Comparison of ENCODE assay signal across 1 cellular context in the genomic region with DNA sequence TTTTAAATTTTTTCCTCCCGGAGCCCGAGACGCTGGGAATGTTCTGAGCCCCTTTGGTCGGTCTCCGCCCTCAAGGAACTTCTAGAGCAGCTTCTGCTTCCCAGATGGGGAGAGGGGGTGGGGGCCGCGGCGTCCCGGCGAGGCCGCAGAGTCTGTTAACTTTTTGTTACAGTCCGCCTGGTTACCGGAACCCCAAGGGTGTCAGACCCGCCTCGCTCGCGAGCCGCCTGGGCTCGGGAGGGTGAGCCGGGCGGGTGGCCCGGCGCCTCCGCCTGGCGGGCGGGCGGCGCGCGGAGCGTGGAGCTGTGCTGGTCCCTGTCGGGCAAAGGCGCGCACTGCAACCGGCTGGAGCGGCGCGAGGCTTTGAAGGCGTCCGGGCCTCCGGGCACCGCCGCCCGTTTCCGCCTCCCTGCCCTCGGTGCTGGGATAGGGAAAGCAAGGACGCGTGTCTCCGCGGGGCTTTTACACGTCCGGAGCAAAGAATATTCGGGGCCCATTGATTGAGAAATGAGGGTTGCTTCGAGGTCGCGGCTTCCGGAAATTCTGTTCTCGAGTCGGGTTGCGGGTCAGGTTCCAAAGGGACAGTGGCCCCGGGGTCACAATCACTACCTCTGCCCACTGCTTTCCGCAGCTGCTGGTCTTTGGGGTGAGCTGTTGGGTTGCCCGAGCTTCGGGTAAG.
TF ChIP-seq lines count a peak whose summit lies in the region.

No MANE protein-coding gene starts in this region.

TF ChIP-seq in H1, 55 proteins besides CTCF, POLR2A, EP300 and RAD21 (continued from another document):
- TF ChIP-seq YY1 (IDR thresholded peaks at IDR 0.05; ENCODE audit: low read depth, low read length), result peak; percentile 38; the same call in 1 of the 2 replicates
- peak; percentile 61 for TF ChIP-seq TAF7 (optimal IDR thresholded peaks at IDR 0.05; ENCODE audit: borderline replicate concordance, low read depth, low read length)
- TF ChIP-seq KDM4A (IDR thresholded peaks at IDR 0.05; ENCODE audit: low read depth, low read length, severe bottlenecking), result peak; percentile 57
- TF ChIP-seq CTBP2 (IDR thresholded peaks at IDR 0.05; ENCODE audit: borderline replicate concordance, insufficient read depth, insufficient read length, low read length), result peak; percentile 40
- no peak for TF ChIP-seq CBX5 (IDR thresholded peaks at IDR 0.05; ENCODE audit: low read depth, low read length)
- TF ChIP-seq, protein P1, sequence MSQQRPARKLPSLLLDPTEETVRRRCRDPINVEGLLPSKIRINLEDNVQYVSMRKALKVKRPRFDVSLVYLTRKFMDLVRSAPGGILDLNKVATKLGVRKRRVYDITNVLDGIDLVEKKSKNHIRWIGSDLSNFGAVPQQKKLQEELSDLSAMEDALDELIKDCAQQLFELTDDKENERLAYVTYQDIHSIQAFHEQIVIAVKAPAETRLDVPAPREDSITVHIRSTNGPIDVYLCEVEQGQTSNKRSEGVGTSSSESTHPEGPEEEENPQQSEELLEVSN (IDR thresholded peaks at IDR 0.05), result peak; percentile 18; the same call in 1 of the 2 replicates
- TF ChIP-seq TAF1 (IDR thresholded peaks at IDR 0.05; ENCODE audit: low read depth, low read length), result 0 out of 2 replicates have a peak, but pooled peaks have one; percentile 21
- TF ChIP-seq SIN3A (conservative IDR thresholded peaks at IDR 0.05 in 1 of 2, IDR thresholded peaks at IDR 0.05 in 1 of 2; ENCODE audit: low read depth in 1 of 2, low read length in 2 of 2), result peak in 1 of 2 experiments; percentile 64; a peak in 1 of 4 replicates
- no peak for TF ChIP-seq SAP30 (IDR thresholded peaks at IDR 0.05; ENCODE audit: insufficient read depth, insufficient replicate concordance, low read length)
- TF ChIP-seq BACH1 (IDR thresholded peaks at IDR 0.05; ENCODE audit: low read length), result no peak; the same call in 1 of the 2 replicates
- TF ChIP-seq TBP (IDR thresholded peaks at IDR 0.05; ENCODE audit: low read depth, low read length), result peak; percentile 33; the same call in 1 of the 2 replicates
- TF ChIP-seq GABPA (IDR thresholded peaks at IDR 0.05; ENCODE audit: borderline replicate concordance, insufficient read depth, low read length), result peak; percentile 39; the same call in 1 of the 2 replicates
- 0 out of 2 replicates have a peak, but pooled peaks have one; percentile 9 for TF ChIP-seq PHF8 (conservative IDR thresholded peaks at IDR 0.05; ENCODE audit: low read depth, low read length)
